Comparison of ENCODE assay signal across 8 cellular contexts in the genomic region with DNA sequence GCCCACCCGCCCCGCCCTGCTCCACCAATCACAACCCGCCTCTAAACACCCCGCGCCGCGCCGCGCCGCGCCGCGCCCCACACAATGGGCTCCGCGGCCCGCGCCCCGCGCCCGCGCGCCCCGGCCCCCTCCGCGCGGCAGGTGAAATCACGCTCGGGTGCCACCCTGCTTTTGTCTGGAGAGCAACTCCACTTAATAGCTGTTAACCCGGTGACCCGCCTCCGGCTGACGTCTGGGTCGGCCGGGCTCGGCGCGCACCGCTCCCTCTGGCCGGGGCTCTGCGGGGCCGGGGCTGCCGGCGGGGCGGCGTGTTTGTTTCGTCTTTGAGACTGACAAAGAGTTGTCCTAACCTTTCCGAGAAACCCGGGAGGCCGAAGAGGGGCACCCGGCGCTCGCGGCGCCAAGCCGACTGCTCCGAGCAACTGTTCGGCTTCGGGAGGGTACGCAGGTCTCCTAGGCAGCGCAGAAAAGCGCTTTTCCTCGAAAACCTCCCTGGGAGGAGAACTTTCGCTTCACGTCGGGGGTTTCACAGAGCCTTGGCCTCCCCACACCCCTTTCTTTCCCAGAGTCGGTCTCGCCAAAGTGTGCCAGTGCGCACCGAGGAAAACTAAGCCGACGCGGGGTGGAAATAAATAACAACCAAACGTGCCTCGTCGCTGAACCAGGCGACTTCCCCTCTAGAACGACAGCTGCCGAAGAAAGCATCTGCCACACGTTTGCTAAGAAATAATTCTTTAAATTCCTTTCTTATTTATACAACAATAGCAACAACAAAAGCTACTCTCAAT.
DNase-seq lines count a peak whose midpoint lies in the region; ATAC-seq and TF ChIP-seq lines count a peak whose summit lies in the region.

No MANE protein-coding gene starts in this region.

- H2AK5ac ChIP-seq in neuronal stem cell (ENCODE audit: low read depth, low read length), result no peak overlapping the region

- CTCF ChIA-PET in PC-9 (lab: Charles Lee), result no interaction called here

- no peak for TF ChIP-seq EP300 in gastroesophageal sphincter (IDR thresholded peaks at IDR 0.05)

- BruUV-seq in PC-9 (replicated peaks; lab: Mats Ljungman, UMichigan), result no TSS peak

- H3K4me3 ChIP-seq in DND-41 (ENCODE audit: low read depth in 1 of 2, low read length in 2 of 2), result peak overlapping the region; percentile 57 to 63; a peak in 3 of 4 replicates
- H3K4me3 ChIP-seq in PC-9, result peak overlapping the region; percentile 66
- H3K4me3 ChIP-seq in gastroesophageal sphincter, result peak overlapping the region; percentile 74 to 85
- peak overlapping the region; percentile 60 to 80 for H3K4me3 ChIP-seq in neuronal stem cell (ENCODE audit: low read length in 2 of 2)

- WGBS in gastroesophageal sphincter (ENCODE audit: low coverage in 1 of 2), 2 donors, result 0% methylated on average over 13 of the region's 79 CpGs
- WGBS in neuronal stem cell (ENCODE audit: extremely low coverage in 2 of 2, insufficient read length in 2 of 2, insufficient replicate concordance in 1 of 2), 2 donors, result no CpG with 5 or more reads among the region's 79 CpGs

- H3K79me2 ChIP-seq in DND-41 (ENCODE audit: insufficient read depth, low read length) (peaks cover 63% of the 10 kb centered on the region), PC-9 (ENCODE audit: low read depth) (no peaks in the 10 kb centered on the region)

- H3K18ac ChIP-seq in neuronal stem cell (ENCODE audit: low read length), result peak overlapping the region; percentile 84

- H3K9me3 ChIP-seq in DND-41 (ENCODE audit: insufficient read depth, low read length, severe bottlenecking) (no peaks in the 10 kb centered on the region), PC-9 (ENCODE audit: insufficient read depth, low read depth) (no peaks in the 10 kb centered on the region), gastroesophageal sphincter (no peaks in the 10 kb centered on the region), neuronal stem cell (replicated peaks in 1 of 2; ENCODE audit: control insufficient read depth in 2 of 2, insufficient read depth in 1 of 2, low read depth in 1 of 2, low read length in 2 of 2) (no peaks in the 10 kb centered on the region)

- DNase-seq in DND-41 (peak; percentile 54), PC-9 (peak in 1 of 2 experiments; percentile 40), activated gamma-delta T cell treated with Interleukin-2 at 50 U/mL for 16 hours (peak; percentile 46), neuronal stem cell (ENCODE audit: low spot score) (peak; percentile 67), type B pancreatic cell (ENCODE audit: extremely low spot score, unreplicated experiment) (peak; percentile 80), cerebellar cortex (ENCODE audit: low spot score) (no peak)

- H3K9me2 ChIP-seq in PC-9 (ENCODE audit: insufficient read depth), result no peaks in the 10 kb centered on the region

- H3K23ac ChIP-seq in neuronal stem cell (ENCODE audit: low read depth, low read length, poor library complexity), result no peak overlapping the region

- TF ChIP-seq CTCF in DND-41 (IDR thresholded peaks at IDR 0.05; ENCODE audit: borderline replicate concordance, extremely low read depth, low read length, poor library complexity, severe bottlenecking), result no peak
- no peak for TF ChIP-seq CTCF in PC-9 (conservative IDR thresholded peaks at IDR 0.05)
- TF ChIP-seq CTCF in gastroesophageal sphincter (IDR thresholded peaks at IDR 0.05), result no peak
- peak; percentile 7 for TF ChIP-seq CTCF in type B pancreatic cell (conservative IDR thresholded peaks at IDR 0.05)

- H3K79me1 ChIP-seq in neuronal stem cell (ENCODE audit: low read depth, low read length), result peaks cover 2% of the 10 kb centered on the region

- ATAC-seq in DND-41 (ENCODE audit: insufficient read depth, low read depth), result peak; percentile 18
- peak; percentile 29 for ATAC-seq in HG02759 (IDR thresholded peaks at IDR 0.05; ENCODE audit: unreplicated experiment)
- peak; percentile 75 for ATAC-seq in gastroesophageal sphincter

- H3K27me3 ChIP-seq in DND-41 (ENCODE audit: insufficient read depth, low read length, poor library complexity), result no peaks in the 10 kb centered on the region
- no peaks in the 10 kb centered on the region for H3K27me3 ChIP-seq in PC-9 (ENCODE audit: insufficient read depth, low read depth)
- no peaks in the 10 kb centered on the region for H3K27me3 ChIP-seq in gastroesophageal sphincter
- no peaks in the 10 kb centered on the region for H3K27me3 ChIP-seq in neuronal stem cell (ENCODE audit: control insufficient read depth in 3 of 3, insufficient read depth in 3 of 3, low read depth in 1 of 3, low read length in 3 of 3)

- TF ChIP-seq POLR2A in gastroesophageal sphincter (IDR thresholded peaks at IDR 0.05), result no peak

- H4K8ac ChIP-seq in neuronal stem cell (ENCODE audit: low read depth, low read length), result no peak overlapping the region

- H3K9me3 Mint-ChIP-seq in type B pancreatic cell, result no peaks in the 10 kb centered on the region

- H2AFZ ChIP-seq in DND-41 (ENCODE audit: low read depth, low read length), result peak overlapping the region; percentile 63
- peak overlapping the region; percentile 69 for H2AFZ ChIP-seq in PC-9
- H2AFZ ChIP-seq in neuronal stem cell (ENCODE audit: low read length), result peak overlapping the region; percentile 84

- no peak overlapping the region for H2BK120ac ChIP-seq in neuronal stem cell (ENCODE audit: low read depth, low read length)

- H4K20me1 ChIP-seq in DND-41 (ENCODE audit: insufficient read depth, low read length), result peaks cover 61% of the 10 kb centered on the region
- no peaks in the 10 kb centered on the region for H4K20me1 ChIP-seq in PC-9 (ENCODE audit: insufficient read depth)

- H3K14ac ChIP-seq in neuronal stem cell (ENCODE audit: low read length), result no peak overlapping the region

- H3K36me3 ChIP-seq in DND-41 (ENCODE audit: insufficient read depth, low read length) (no peaks in the 10 kb centered on the region), PC-9 (ENCODE audit: low read depth) (no peaks in the 10 kb centered on the region), gastroesophageal sphincter (no peaks in the 10 kb centered on the region), neuronal stem cell (replicated peaks in 1 of 2; ENCODE audit: control insufficient read depth in 2 of 2, insufficient read depth in 2 of 2, low read length in 2 of 2) (no peaks in the 10 kb centered on the region)

- H3K4me2 ChIP-seq in DND-41 (ENCODE audit: insufficient read depth, low read length) (peak overlapping the region; percentile 79), PC-9 (peak overlapping the region; percentile 78), neuronal stem cell (ENCODE audit: insufficient read depth, low read length, poor library complexity, severe bottlenecking) (peak overlapping the region; percentile 85)

- peaks cover 77% of the 10 kb centered on the region for H3K4me1 ChIP-seq in DND-41 (ENCODE audit: insufficient read depth, low read length)
- H3K4me1 ChIP-seq in PC-9 (replicated peaks; ENCODE audit: insufficient read depth), result peaks cover 3% of the 10 kb centered on the region; the same call in 1 of the 2 replicates
- H3K4me1 ChIP-seq in gastroesophageal sphincter, result peaks cover 11 to 66% (median 23%) of the 10 kb centered on the region in 3 donors
- H3K4me1 ChIP-seq in neuronal stem cell (ENCODE audit: control insufficient read depth in 2 of 2, insufficient read depth in 1 of 2, low read depth in 1 of 2, low read length in 2 of 2), result peaks cover 19 to 23% of the 10 kb centered on the region in 2 donors

- no peak overlapping the region for H2BK5ac ChIP-seq in neuronal stem cell (ENCODE audit: low read length)

- H3K27ac Mint-ChIP-seq in type B pancreatic cell, result peak overlapping the region; percentile 94

- H3K27ac ChIP-seq in DND-41 (ENCODE audit: low read length) (peak overlapping the region; percentile 70), PC-9 (no peak overlapping the region), gastroesophageal sphincter (peak overlapping the region; percentile 94 to 98 (median 96)), neuronal stem cell (replicated peaks; ENCODE audit: low read length) (peak overlapping the region; percentile 90)

- H3K9ac ChIP-seq in DND-41 (ENCODE audit: low read depth, low read length) (peak overlapping the region; percentile 72), neuronal stem cell (ENCODE audit: low read depth, low read length, poor library complexity) (peak overlapping the region; percentile 68)

- H3K4me1 Mint-ChIP-seq in type B pancreatic cell (ENCODE audit: unreplicated experiment), result peaks cover 59% of the 10 kb centered on the region

- H4K91ac ChIP-seq in neuronal stem cell (ENCODE audit: low read depth, low read length, poor library complexity), result no peak overlapping the region

- H3K4me3 Mint-ChIP-seq in type B pancreatic cell, result peak overlapping the region; percentile 92

- H3K27me3 Mint-ChIP-seq in type B pancreatic cell, result no peaks in the 10 kb centered on the region

- intact Hi-C loops in PC-9 (cut with micrococcal nuclease; ENCODE audit: unreplicated experiment), result loop anchor here (5.0 to 10.0 kb wide), 2 partner anchors 70 to 517 kb away; partner anchors contain the start of gene FOXP1

- H2BK15ac ChIP-seq in neuronal stem cell (ENCODE audit: low read length), result no peak overlapping the region

- no peak overlapping the region for H2BK12ac ChIP-seq in neuronal stem cell (ENCODE audit: low read length)

- POLR2A ChIA-PET in PC-9 (lab: Charles Lee; ENCODE audit: unreplicated experiment), result interaction anchor here (0.7 kb wide), 1 partner anchor 431 kb away, joined by 10 read pairs; no protein-coding TSS in a partner anchor

- H3K4ac ChIP-seq in neuronal stem cell (ENCODE audit: low read length), result no peak overlapping the region

- H3K36me3 Mint-ChIP-seq in type B pancreatic cell, result no peaks in the 10 kb centered on the region

- H3F3A ChIP-seq in PC-9 (ENCODE audit: insufficient read depth, low read depth), result no peaks in the 10 kb centered on the region

Comparison
In these comparisons a context has a peak if more than half of its experiments do, and no peak if none do; other contexts are left out.
1. ATAC-seq: peak in every context shown above with its lines; median percentile 75 in gastroesophageal sphincter; 29 in HG02759; 18 in DND-41.